Comparison of ENCODE assay signal across 17 cellular contexts in genomic region chr11:112722876-112723275, GRCh38.
DNase-seq lines count a peak whose midpoint lies in the region; FAIRE-seq and TF ChIP-seq lines count a peak whose summit lies in the region.
"Had no signal": no experiment of that assay in that cellular context is flagged by ENCODE, and none has a peak within 500 bp of the region (broad histone marks: within the 10 kb centered on the region; RNA-seq: fewer than 3 reads in every experiment).

No MANE protein-coding gene starts in this region.

- H3K27ac ChIP-seq in H1 (ENCODE audit: low read depth, low read length) (no peak overlapping the region), esophagus muscularis mucosa (replicated peaks in 1 of 4) (no peak overlapping the region), WERI-Rb-1 (no peak overlapping the region)
- H3K27ac ChIP-seq: GM23248 had no signal

- H3K27me3 Mint-ChIP-seq in neural crest cell (ENCODE audit: low read depth): peaks cover 2% of the 10 kb centered on the region

- peak overlapping the region; percentile 43; the same call in 1 of the 2 replicates for H4K8ac ChIP-seq in H1 (ENCODE audit: extremely low read depth, insufficient read depth, low read length)

- no peak overlapping the region for H3K4ac ChIP-seq in H1 (replicated peaks; ENCODE audit: insufficient read length, low read depth, low read length)

- H3K4me3 ChIP-seq in H1 (ENCODE audit: extremely low read depth in 1 of 4, insufficient read depth in 2 of 4, low read depth in 3 of 4, low read length in 4 of 4) (no peak overlapping the region), esophagus muscularis mucosa (no peak overlapping the region), WERI-Rb-1 (ENCODE audit: low read depth, low read length) (no peak overlapping the region)
- H3K4me3 ChIP-seq: GM23248 had no signal

- DNase-seq in H1 (ENCODE audit: low read depth in 1 of 2, low spot score in 2 of 2) (no peak), esophagus muscularis mucosa (ENCODE audit: extremely low spot score) (peak; percentile 64), neural crest cell (ENCODE audit: low read depth, low spot score) (no peak), NCI-H1092 (lab: John Stamatoyannopoulos, UW) (no peak), retina (no peak), WERI-Rb-1 (no peak)
- DNase-seq: C1 segment of cervical spinal cord; Calu3; CD4-positive, alpha-beta memory T cell; COR-L47; DMS53; DND-41; GM23248; H9 had no signal

- no peaks in the 10 kb centered on the region for H3K36me3 Mint-ChIP-seq in neural crest cell (ENCODE audit: low read depth)
- H3K36me3 Mint-ChIP-seq: CD4-positive, alpha-beta memory T cell had no signal

- no peaks in the 10 kb centered on the region for H4K20me1 ChIP-seq in H1 (replicated peaks in 1 of 2; ENCODE audit: control insufficient read depth in 1 of 2, insufficient read depth in 2 of 2, low read length in 2 of 2)

- H3K9ac ChIP-seq in H1 (replicated peaks in 1 of 4; ENCODE audit: extremely low read depth in 1 of 4, low read depth in 3 of 4, low read length in 3 of 4): no peak overlapping the region
- H3K9ac ChIP-seq: GM23248 had no signal

- WGBS in H1 (ENCODE audit: extremely low coverage in 1 of 2, insufficient coverage in 1 of 2, insufficient read length in 1 of 2, insufficient replicate concordance in 2 of 2, low coverage in 1 of 2, low lambda C conversion rate in 2 of 2, missing lambda C conversion rate in 1 of 2), 2 experiments: 84% methylated on average over 4 of the region's 4 CpGs; no CpG with 5 or more reads in 1 of the 2 experiments
- WGBS in esophagus muscularis mucosa: 87% methylated on average over 4 of the region's 4 CpGs

- H3K27me3 ChIP-seq in H1 (replicated peaks in 1 of 4; ENCODE audit: control insufficient read depth in 3 of 4, extremely low read depth in 1 of 4, insufficient read depth in 3 of 4, low read length in 3 of 4) (no peaks in the 10 kb centered on the region), esophagus muscularis mucosa (peaks cover 0 to 14% (median 0%) of the 10 kb centered on the region in 4 donors), WERI-Rb-1 (ENCODE audit: insufficient read depth, low read depth, severe bottlenecking) (no peaks in the 10 kb centered on the region)

- H2AFZ ChIP-seq in H1 (ENCODE audit: low read length): no peak overlapping the region
- H2AFZ ChIP-seq: GM23248 had no signal

- H3K36me3 ChIP-seq in H1 (ENCODE audit: control insufficient read depth in 2 of 4, insufficient read depth in 4 of 4, low read length in 3 of 4): no peaks in the 10 kb centered on the region
- no peaks in the 10 kb centered on the region for H3K36me3 ChIP-seq in esophagus muscularis mucosa
- no peaks in the 10 kb centered on the region for H3K36me3 ChIP-seq in WERI-Rb-1

- no peaks in the 10 kb centered on the region for H3K79me2 ChIP-seq in H1 (ENCODE audit: control insufficient read depth in 1 of 2, insufficient read depth in 2 of 2, low read length in 2 of 2)

- no peak overlapping the region for H2BK15ac ChIP-seq in H1 (ENCODE audit: low read length)

- H2BK20ac ChIP-seq in H1 (ENCODE audit: low read length): no peak overlapping the region

- no peak overlapping the region for H3K4me2 ChIP-seq in H1 (ENCODE audit: insufficient read depth in 1 of 2, low read depth in 2 of 2, low read length in 2 of 2)

- peaks cover 0 to 3% (median 0%) of the 10 kb centered on the region in 4 experiments; a peak in 1 of 7 replicates for H3K4me1 ChIP-seq in H1 (replicated peaks in 1 of 4; ENCODE audit: control insufficient read depth in 3 of 4, insufficient read depth in 4 of 4, low read length in 3 of 4)
- H3K4me1 ChIP-seq in esophagus muscularis mucosa: no peaks in the 10 kb centered on the region

- H3K79me1 ChIP-seq in H1 (ENCODE audit: low read depth, low read length): no peaks in the 10 kb centered on the region

- H2BK120ac ChIP-seq in H1 (replicated peaks; ENCODE audit: low read depth, low read length): no peak overlapping the region

- H3K9me3 ChIP-seq in H1 (ENCODE audit: insufficient read depth in 2 of 2, low read depth in 1 of 2, low read length in 1 of 2): no peaks in the 10 kb centered on the region
- H3K9me3 ChIP-seq in esophagus muscularis mucosa: no peaks in the 10 kb centered on the region
- no peaks in the 10 kb centered on the region for H3K9me3 ChIP-seq in WERI-Rb-1 (ENCODE audit: severe bottlenecking)

- H3K4me3 Mint-ChIP-seq in neural crest cell: no peak overlapping the region
- H3K4me3 Mint-ChIP-seq: CD4-positive, alpha-beta memory T cell; H9 had no signal

- POLR2A ChIA-PET in H1 (lab: Charles Lee; ENCODE audit: partially characterized antibody): no interaction called here

- intact Hi-C loops in esophagus muscularis mucosa (cut with DNase I): no loop called here

- H3K4me1 Mint-ChIP-seq in neural crest cell: peaks cover 4% of the 10 kb centered on the region
- H3K4me1 Mint-ChIP-seq: CD4-positive, alpha-beta memory T cell had no signal

- no peak for TF ChIP-seq RAD21 in H1 (IDR thresholded peaks at IDR 0.05 in 1 of 2, conservative IDR thresholded peaks at IDR 0.05 in 1 of 2; ENCODE audit: low read depth in 2 of 2, low read length in 2 of 2)

- H3K23me2 ChIP-seq in H1 (ENCODE audit: low read depth, low read length): no peaks in the 10 kb centered on the region

- H3K56ac ChIP-seq in H1 (replicated peaks; ENCODE audit: insufficient read length, low read depth, low read length): no peak overlapping the region

- peak overlapping the region; percentile 4 for H3K27ac Mint-ChIP-seq in neural crest cell (ENCODE audit: unreplicated experiment)
- H3K27ac Mint-ChIP-seq: H9 had no signal

- no peak overlapping the region for H3K14ac ChIP-seq in H1 (ENCODE audit: insufficient read length)

- no peak overlapping the region for H2AK5ac ChIP-seq in H1 (ENCODE audit: low read depth, low read length)

- CTCF ChIA-PET in H1 (lab: Charles Lee; ENCODE audit: partially characterized antibody): interaction anchor here (1.3 to 1.7 kb wide), 3 partner anchors 11 to 72 kb away, joined by 3 to 6 read pairs (median 5); no protein-coding TSS in a partner anchor

- FAIRE-seq in H1 (lab: Jason Lieb, UNC): no peak
- FAIRE-seq: G401.6, GM12892, GM19239 had no signal

- TF ChIP-seq EP300 in H1 (IDR thresholded peaks at IDR 0.05; ENCODE audit: borderline replicate concordance in 1 of 2, low read depth in 2 of 2, low read length in 2 of 2) (no peak), esophagus muscularis mucosa (IDR thresholded peaks at IDR 0.05) (no peak)

- H3K18ac ChIP-seq in H1 (ENCODE audit: extremely low read depth, low read length): no peak overlapping the region

- no peak overlapping the region for H3K23ac ChIP-seq in H1 (ENCODE audit: insufficient read length)

- TF ChIP-seq POLR2A in H1 (IDR thresholded peaks at IDR 0.05; ENCODE audit: control extremely low read depth in 1 of 2, low read depth in 2 of 2, low read length in 2 of 2) (no peak), esophagus muscularis mucosa (IDR thresholded peaks at IDR 0.05; ENCODE audit: low read depth) (no peak)

- no peaks in the 10 kb centered on the region for H3K9me3 Mint-ChIP-seq in neural crest cell
- H3K9me3 Mint-ChIP-seq: H9 had no signal

- no peak overlapping the region for H2BK5ac ChIP-seq in H1 (ENCODE audit: low read depth, low read length)

- no peak overlapping the region for H4K5ac ChIP-seq in H1 (ENCODE audit: insufficient read length, low read depth, low read length)

- H2BK12ac ChIP-seq in H1 (ENCODE audit: low read depth, low read length): no peak overlapping the region

- no peak for TF ChIP-seq CTCF in H1 (IDR thresholded peaks at IDR 0.05; ENCODE audit: control extremely low read depth in 1 of 3, insufficient read depth in 1 of 3, low read depth in 1 of 3, low read length in 3 of 3)
- TF ChIP-seq CTCF in esophagus muscularis mucosa (IDR thresholded peaks at IDR 0.05): no peak
- TF ChIP-seq CTCF in neural crest cell (conservative IDR thresholded peaks at IDR 0.05): no peak
- no peak for TF ChIP-seq CTCF in WERI-Rb-1 (IDR thresholded peaks at IDR 0.05; ENCODE audit: low read depth, low read length)

- no peak overlapping the region for H4K91ac ChIP-seq in H1 (replicated peaks; ENCODE audit: insufficient read length, low read length)

TF ChIP-seq in H1, 55 proteins besides CTCF, POLR2A, EP300 and RAD21:
- TF ChIP-seq CHD2 (IDR thresholded peaks at IDR 0.05; ENCODE audit: low read length) (no peak), HDAC2 (IDR thresholded peaks at IDR 0.05; ENCODE audit: borderline replicate concordance in 1 of 2, low read depth in 2 of 2, low read length in 2 of 2) (no peak), FOSL1 (IDR thresholded peaks at IDR 0.05; ENCODE audit: insufficient read depth, low read depth, low read length) (no peak), SRF (IDR thresholded peaks at IDR 0.05; ENCODE audit: low read depth, low read length) (no peak), SIRT6 (IDR thresholded peaks at IDR 0.05; ENCODE audit: low read length) (no peak), ASH2L (IDR thresholded peaks at IDR 0.05; ENCODE audit: low read length) (no peak), SP2 (IDR thresholded peaks at IDR 0.05; ENCODE audit: low read length) (no peak), CHD1 (IDR thresholded peaks at IDR 0.05; ENCODE audit: low read depth, low read length) (no peak), GTF2F1 (IDR thresholded peaks at IDR 0.05; ENCODE audit: borderline replicate concordance, low read depth, low read length) (no peak), TEAD4 (IDR thresholded peaks at IDR 0.05; ENCODE audit: low read depth, low read length) (no peak), SIN3A (conservative IDR thresholded peaks at IDR 0.05 in 1 of 2, IDR thresholded peaks at IDR 0.05 in 1 of 2; ENCODE audit: low read depth in 1 of 2, low read length in 2 of 2) (no peak), KDM5A (IDR thresholded peaks at IDR 0.05; ENCODE audit: low read length) (no peak), BACH1 (IDR thresholded peaks at IDR 0.05; ENCODE audit: low read length) (no peak), RNF2 (IDR thresholded peaks at IDR 0.05; ENCODE audit: borderline replicate concordance, low read depth, low read length, missing control alignments, poor library complexity, severe bottlenecking) (no peak), CTBP2 (IDR thresholded peaks at IDR 0.05; ENCODE audit: borderline replicate concordance, insufficient read depth, insufficient read length, low read length) (no peak), SP1 (IDR thresholded peaks at IDR 0.05; ENCODE audit: low read depth, low read length) (no peak), JUND (IDR thresholded peaks at IDR 0.05; ENCODE audit: low read length) (no peak), GABPA (IDR thresholded peaks at IDR 0.05; ENCODE audit: borderline replicate concordance, insufficient read depth, low read length) (no peak)
- TF ChIP-seq, protein P1, sequence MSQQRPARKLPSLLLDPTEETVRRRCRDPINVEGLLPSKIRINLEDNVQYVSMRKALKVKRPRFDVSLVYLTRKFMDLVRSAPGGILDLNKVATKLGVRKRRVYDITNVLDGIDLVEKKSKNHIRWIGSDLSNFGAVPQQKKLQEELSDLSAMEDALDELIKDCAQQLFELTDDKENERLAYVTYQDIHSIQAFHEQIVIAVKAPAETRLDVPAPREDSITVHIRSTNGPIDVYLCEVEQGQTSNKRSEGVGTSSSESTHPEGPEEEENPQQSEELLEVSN (IDR thresholded peaks at IDR 0.05): no peak
TF ChIP-seq in H1: peak in this region for 0.
